Comparison of ENCODE assay signal across 1 cellular context in the genomic region with DNA sequence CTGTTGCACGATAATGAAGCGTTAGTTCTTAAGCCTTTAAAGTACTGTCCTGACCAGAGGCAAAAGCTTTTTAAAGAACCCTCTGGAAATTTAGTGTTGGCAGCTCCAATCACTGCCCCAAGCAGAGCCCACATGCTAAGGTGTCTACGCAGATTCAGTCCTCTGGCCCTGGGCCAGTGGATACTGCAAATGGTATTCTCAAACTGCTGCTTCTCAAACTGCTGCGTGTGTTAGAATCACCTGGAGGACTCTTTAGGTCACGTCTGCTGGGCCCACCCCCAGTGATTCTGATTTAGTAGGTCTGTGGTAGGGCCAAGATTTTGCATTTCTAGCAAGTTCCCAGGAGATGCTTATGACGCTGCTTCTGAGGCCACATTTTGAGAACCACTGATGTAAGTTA.
TF ChIP-seq lines count a peak whose summit lies in the region.

No MANE protein-coding gene starts in this region.

TF ChIP-seq in WTC11, 78 proteins besides CTCF, POLR2A, EP300 and RAD21 (continued from another document):
- TF ChIP-seq, protein P1, sequence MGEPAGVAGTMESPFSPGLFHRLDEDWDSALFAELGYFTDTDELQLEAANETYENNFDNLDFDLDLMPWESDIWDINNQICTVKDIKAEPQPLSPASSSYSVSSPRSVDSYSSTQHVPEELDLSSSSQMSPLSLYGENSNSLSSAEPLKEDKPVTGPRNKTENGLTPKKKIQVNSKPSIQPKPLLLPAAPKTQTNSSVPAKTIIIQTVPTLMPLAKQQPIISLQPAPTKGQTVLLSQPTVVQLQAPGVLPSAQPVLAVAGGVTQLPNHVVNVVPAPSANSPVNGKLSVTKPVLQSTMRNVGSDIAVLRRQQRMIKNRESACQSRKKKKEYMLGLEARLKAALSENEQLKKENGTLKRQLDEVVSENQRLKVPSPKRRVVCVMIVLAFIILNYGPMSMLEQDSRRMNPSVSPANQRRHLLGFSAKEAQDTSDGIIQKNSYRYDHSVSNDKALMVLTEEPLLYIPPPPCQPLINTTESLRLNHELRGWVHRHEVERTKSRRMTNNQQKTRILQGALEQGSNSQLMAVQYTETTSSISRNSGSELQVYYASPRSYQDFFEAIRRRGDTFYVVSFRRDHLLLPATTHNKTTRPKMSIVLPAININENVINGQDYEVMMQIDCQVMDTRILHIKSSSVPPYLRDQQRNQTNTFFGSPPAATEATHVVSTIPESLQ (CRISPR knock-in tag; IDR thresholded peaks at IDR 0.05): no peak
- no peak for TF ChIP-seq TEAD1 (CRISPR knock-in tag; IDR thresholded peaks at IDR 0.05)
- TF ChIP-seq NFATC4 (CRISPR knock-in tag; IDR thresholded peaks at IDR 0.05): no peak
- TF ChIP-seq, protein P2, sequence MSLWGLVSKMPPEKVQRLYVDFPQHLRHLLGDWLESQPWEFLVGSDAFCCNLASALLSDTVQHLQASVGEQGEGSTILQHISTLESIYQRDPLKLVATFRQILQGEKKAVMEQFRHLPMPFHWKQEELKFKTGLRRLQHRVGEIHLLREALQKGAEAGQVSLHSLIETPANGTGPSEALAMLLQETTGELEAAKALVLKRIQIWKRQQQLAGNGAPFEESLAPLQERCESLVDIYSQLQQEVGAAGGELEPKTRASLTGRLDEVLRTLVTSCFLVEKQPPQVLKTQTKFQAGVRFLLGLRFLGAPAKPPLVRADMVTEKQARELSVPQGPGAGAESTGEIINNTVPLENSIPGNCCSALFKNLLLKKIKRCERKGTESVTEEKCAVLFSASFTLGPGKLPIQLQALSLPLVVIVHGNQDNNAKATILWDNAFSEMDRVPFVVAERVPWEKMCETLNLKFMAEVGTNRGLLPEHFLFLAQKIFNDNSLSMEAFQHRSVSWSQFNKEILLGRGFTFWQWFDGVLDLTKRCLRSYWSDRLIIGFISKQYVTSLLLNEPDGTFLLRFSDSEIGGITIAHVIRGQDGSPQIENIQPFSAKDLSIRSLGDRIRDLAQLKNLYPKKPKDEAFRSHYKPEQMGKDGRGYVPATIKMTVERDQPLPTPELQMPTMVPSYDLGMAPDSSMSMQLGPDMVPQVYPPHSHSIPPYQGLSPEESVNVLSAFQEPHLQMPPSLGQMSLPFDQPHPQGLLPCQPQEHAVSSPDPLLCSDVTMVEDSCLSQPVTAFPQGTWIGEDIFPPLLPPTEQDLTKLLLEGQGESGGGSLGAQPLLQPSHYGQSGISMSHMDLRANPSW (CRISPR knock-in tag; conservative IDR thresholded peaks at IDR 0.05; ENCODE audit: low read depth): no peak
- no peak for TF ChIP-seq ZNF317 (CRISPR knock-in tag; IDR thresholded peaks at IDR 0.05; ENCODE audit: borderline replicate concordance, low read depth)
- TF ChIP-seq PRRX2 (CRISPR knock-in tag; IDR thresholded peaks at IDR 0.05): no peak
- TF ChIP-seq, protein P3, sequence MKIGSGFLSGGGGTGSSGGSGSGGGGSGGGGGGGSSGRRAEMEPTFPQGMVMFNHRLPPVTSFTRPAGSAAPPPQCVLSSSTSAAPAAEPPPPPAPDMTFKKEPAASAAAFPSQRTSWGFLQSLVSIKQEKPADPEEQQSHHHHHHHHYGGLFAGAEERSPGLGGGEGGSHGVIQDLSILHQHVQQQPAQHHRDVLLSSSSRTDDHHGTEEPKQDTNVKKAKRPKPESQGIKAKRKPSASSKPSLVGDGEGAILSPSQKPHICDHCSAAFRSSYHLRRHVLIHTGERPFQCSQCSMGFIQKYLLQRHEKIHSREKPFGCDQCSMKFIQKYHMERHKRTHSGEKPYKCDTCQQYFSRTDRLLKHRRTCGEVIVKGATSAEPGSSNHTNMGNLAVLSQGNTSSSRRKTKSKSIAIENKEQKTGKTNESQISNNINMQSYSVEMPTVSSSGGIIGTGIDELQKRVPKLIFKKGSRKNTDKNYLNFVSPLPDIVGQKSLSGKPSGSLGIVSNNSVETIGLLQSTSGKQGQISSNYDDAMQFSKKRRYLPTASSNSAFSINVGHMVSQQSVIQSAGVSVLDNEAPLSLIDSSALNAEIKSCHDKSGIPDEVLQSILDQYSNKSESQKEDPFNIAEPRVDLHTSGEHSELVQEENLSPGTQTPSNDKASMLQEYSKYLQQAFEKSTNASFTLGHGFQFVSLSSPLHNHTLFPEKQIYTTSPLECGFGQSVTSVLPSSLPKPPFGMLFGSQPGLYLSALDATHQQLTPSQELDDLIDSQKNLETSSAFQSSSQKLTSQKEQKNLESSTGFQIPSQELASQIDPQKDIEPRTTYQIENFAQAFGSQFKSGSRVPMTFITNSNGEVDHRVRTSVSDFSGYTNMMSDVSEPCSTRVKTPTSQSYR (CRISPR knock-in tag; IDR thresholded peaks at IDR 0.05): no peak
- no peak for TF ChIP-seq KAT7 (CRISPR knock-in tag; IDR thresholded peaks at IDR 0.05; ENCODE audit: borderline replicate concordance)
- no peak for TF ChIP-seq USF1 (CRISPR knock-in tag; IDR thresholded peaks at IDR 0.05)
